19 cellular contexts compared by ENCODE assay signal in genomic region chr1:11487196-11487751, GRCh38. TPM values are rescaled to one million over a fixed set of nuclear protein-coding genes. Genes with fewer than 3 reads are reported as not detected.
"Had no signal": no experiment of that assay in that cellular context is flagged by ENCODE, and none has a peak within 500 bp of the region (broad histone marks: within the 10 kb centered on the region; RNA-seq: fewer than 3 reads in every experiment).

No MANE protein-coding gene starts in this region.

- H3K4me1 ChIP-seq: gastrocnemius medialis had no signal

- ATAC-seq: gastrocnemius medialis; heart right ventricle; left ventricle myocardium superior; stimulated activated naive B cell treated with anti-CD40 and anti-IgM and Interleukin-4, amounts not matched to agents 10 μg/mL and 1 μg/mL and 100 μg/mL, for 72 hours had no signal

- DNase-seq: activated B cell treated with CpG ODN at 0.5 μM for 24 hours; activated CD4-positive, alpha-beta memory T cell treated with anti-CD3 and anti-CD28 coated beads for 36 hours; activated CD4-positive, alpha-beta T cell treated with anti-CD3 and anti-CD28 coated beads for 4 hours; activated effector memory CD4-positive, alpha-beta T cell treated with Interleukin-2 at 50 U/mL for 16 hours; activated naive CD4-positive, alpha-beta T cell treated with anti-CD3 and anti-CD28 coated beads, Interleukin-2, amount 50 U/mL, for 16 hours; activated T-cell treated with anti-CD3 and anti-CD28 coated beads, Interleukin-2, amount 50 U/mL, for 1 hour; aorta; cortex of kidney; effector CD4-positive, alpha-beta T cell; gastrocnemius medialis; heart right ventricle; immature natural killer cell; kidney glomerular epithelial cell; left ventricle myocardium superior; ovary; stimulated activated naive B cell treated with anti-CD40 and anti-IgM and Interleukin-4, amounts not matched to agents 10 μg/mL and 1 μg/mL and 100 μg/mL, for 72 hours; SW 1271 had no signal

- H3K4me3 ChIP-seq: gastrocnemius medialis, heart right ventricle, ovary had no signal

- H3K9me3 ChIP-seq: gastrocnemius medialis, heart right ventricle, ovary had no signal

- H3K9me3 Mint-ChIP-seq: activated B cell treated with CpG ODN at 0.5 μM for 24 hours; activated CD4-positive, alpha-beta memory T cell treated with anti-CD3 and anti-CD28 coated beads for 36 hours; immature natural killer cell; neural crest cell; stimulated activated naive B cell treated with anti-CD40 and anti-IgM and Interleukin-4, amounts not matched to agents 10 μg/mL and 1 μg/mL and 100 μg/mL, for 72 hours had no signal

- H3K4me1 Mint-ChIP-seq: activated B cell treated with CpG ODN at 0.5 μM for 24 hours; immature natural killer cell; stimulated activated naive B cell treated with anti-CD40 and anti-IgM and Interleukin-4, amounts not matched to agents 10 μg/mL and 1 μg/mL and 100 μg/mL, for 72 hours had no signal

- H3K4me3 Mint-ChIP-seq: activated B cell treated with CpG ODN at 0.5 μM for 24 hours; activated CD4-positive, alpha-beta memory T cell treated with anti-CD3 and anti-CD28 coated beads for 36 hours; immature natural killer cell; neural crest cell; stimulated activated naive B cell treated with anti-CD40 and anti-IgM and Interleukin-4, amounts not matched to agents 10 μg/mL and 1 μg/mL and 100 μg/mL, for 72 hours had no signal

- H3K36me3 Mint-ChIP-seq: activated CD4-positive, alpha-beta memory T cell treated with anti-CD3 and anti-CD28 coated beads for 36 hours; immature natural killer cell; stimulated activated naive B cell treated with anti-CD40 and anti-IgM and Interleukin-4, amounts not matched to agents 10 μg/mL and 1 μg/mL and 100 μg/mL, for 72 hours had no signal

- H3K27me3 ChIP-seq: ovary had no signal

- H3K27ac Mint-ChIP-seq: activated B cell treated with CpG ODN at 0.5 μM for 24 hours; activated CD4-positive, alpha-beta memory T cell treated with anti-CD3 and anti-CD28 coated beads for 36 hours; stimulated activated naive B cell treated with anti-CD40 and anti-IgM and Interleukin-4, amounts not matched to agents 10 μg/mL and 1 μg/mL and 100 μg/mL, for 72 hours had no signal

- H3K27ac ChIP-seq: gastrocnemius medialis, heart right ventricle, ovary had no signal

- H3K36me3 ChIP-seq: gastrocnemius medialis, heart right ventricle, ovary had no signal

RNA-seq across cellular contexts. Expression of gene DISP3, which starts 8.3 kb away (rescaled TPM):
- total RNA-seq: gastrocnemius medialis had no signal
- polyA plus RNA-seq: aorta, esophagus had no signal
